1 cellular context compared by ENCODE assay signal in genomic region chr12:121769297-121769830, GRCh38.
TF ChIP-seq lines count a peak whose summit lies in the region.

No MANE protein-coding gene starts in this region.

TF ChIP-seq in K562, 482 proteins besides CTCF, POLR2A, EP300 and RAD21:
- TF ChIP-seq NR2F6 (CRISPR knock-in tag; IDR thresholded peaks at IDR 0.05) (no peak), SMARCB1 (IDR thresholded peaks at IDR 0.05; ENCODE audit: insufficient read length, low read depth) (no peak), ZNF75A (CRISPR knock-in tag; IDR thresholded peaks at IDR 0.05) (no peak), ID3 (CRISPR knock-in tag; IDR thresholded peaks at IDR 0.05) (no peak), ID3 (tag; IDR thresholded peaks at IDR 0.05) (no peak), ZNF121 (CRISPR knock-in tag; conservative IDR thresholded peaks at IDR 0.05) (peak; percentile 93), HDAC2 (IDR thresholded peaks at IDR 0.05) (0 out of 2 replicates have a peak, but pooled peaks have one; percentile 14), NUFIP1 (IDR thresholded peaks at IDR 0.05; ENCODE audit: partially characterized antibody) (no peak), PHB (CRISPR knock-in tag; IDR thresholded peaks at IDR 0.05) (no peak), KDM1A (IDR thresholded peaks at IDR 0.05) (0 out of 4 replicates have a peak, but pooled peaks of 1 of the 2 experiments have one; percentile 10), BCOR (IDR thresholded peaks at IDR 0.05) (peak; percentile 67; the same call in 1 of the 2 replicates)
TF ChIP-seq in K562: peak in this region for 4.
